Comparison of ENCODE assay signal across 24 cellular contexts in the genomic region with DNA sequence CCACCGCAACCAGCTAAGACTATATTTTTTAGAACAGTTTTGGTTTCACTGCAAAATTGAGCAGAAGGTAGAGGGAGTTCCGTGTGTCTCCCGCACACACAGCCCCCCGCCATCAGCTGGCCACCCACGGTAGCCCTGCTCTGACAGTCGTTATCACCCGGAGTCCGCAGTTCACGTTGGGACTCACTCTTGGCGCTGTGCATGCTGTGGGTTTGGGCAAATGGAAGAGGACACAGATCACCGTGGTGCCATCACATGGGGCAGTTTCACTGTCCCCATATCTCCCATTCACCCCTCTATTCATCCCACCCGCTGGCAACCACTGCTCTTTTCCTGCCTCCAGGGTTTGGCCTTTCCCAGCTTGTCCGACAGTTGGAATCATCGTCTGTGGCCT. TPM values are rescaled to one million over a fixed set of nuclear protein-coding genes. Genes with fewer than 3 reads are reported as not detected.
DNase-seq lines count a peak whose midpoint lies in the region; ATAC-seq and TF ChIP-seq lines count a peak whose summit lies in the region.
"Had no signal": no experiment of that assay in that cellular context is flagged by ENCODE, and none has a peak within 500 bp of the region (broad histone marks: within the 10 kb centered on the region; RNA-seq: fewer than 3 reads in every experiment).

No MANE protein-coding gene starts in this region.

- H3F3A ChIP-seq in GM23338 (replicated peaks; ENCODE audit: low read depth): 0 out of 2 replicates have a peak, but pooled peaks cover 11% of the 10 kb centered on the region

- peaks cover 40% of the 10 kb centered on the region for H3K4me1 Mint-ChIP-seq in GM23338
- H3K4me1 Mint-ChIP-seq: activated naive CD8-positive, alpha-beta T cell treated with anti-CD3 and anti-CD28 coated beads, Interleukin-2, amount 50 U/mL, for 24 hours; stimulated activated naive B cell treated with anti-CD40 and anti-IgM and Interleukin-4, amounts not matched to agents 10 μg/mL and 1 μg/mL and 100 μg/mL, for 72 hours had no signal

- WGBS in liver: 51% methylated on average over 14 of the region's 14 CpGs
- 68 to 77% methylated on average over 14 of the region's 14 CpGs for WGBS in lower leg skin, 2 donors

- peaks cover 24% of the 10 kb centered on the region for H3K4me1 ChIP-seq in GM23338 (ENCODE audit: insufficient read depth)
- peaks cover 15 to 35% (median 29%) of the 10 kb centered on the region in 4 donors for H3K4me1 ChIP-seq in liver (ENCODE audit: control insufficient read depth in 4 of 4, insufficient read depth in 4 of 4, low read length in 3 of 4)
- H3K4me1 ChIP-seq in skeletal muscle satellite cell (ENCODE audit: control insufficient read depth, insufficient read depth, low read length): peaks cover 24% of the 10 kb centered on the region
- peaks cover 3% of the 10 kb centered on the region for H3K4me1 ChIP-seq in foreskin keratinocyte
- H3K4me1 ChIP-seq: body of pancreas, testis had no signal

- H3K27me3 ChIP-seq in GM23338 (ENCODE audit: insufficient read depth) (no peaks in the 10 kb centered on the region), liver (ENCODE audit: control insufficient read depth in 4 of 4, insufficient read depth in 4 of 4, low read length in 3 of 4) (no peaks in the 10 kb centered on the region), skeletal muscle satellite cell (ENCODE audit: control insufficient read depth, insufficient read depth, low read length) (no peaks in the 10 kb centered on the region), foreskin keratinocyte (no peaks in the 10 kb centered on the region)
- H3K27me3 ChIP-seq: body of pancreas, testis had no signal

- no peaks in the 10 kb centered on the region; the same call in 2 of the 3 replicates for H3K9me3 Mint-ChIP-seq in GM23338
- H3K9me3 Mint-ChIP-seq: activated naive CD8-positive, alpha-beta T cell treated with anti-CD3 and anti-CD28 coated beads, Interleukin-2, amount 50 U/mL, for 24 hours; activated T-helper 2 cell treated with anti-CD3 and anti-CD28 coated beads, Interferon-gamma antibody, Interleukin-2, Interleukin-4, amounts not matched to agents 10 μg/mL and 5 μg/mL and 100 μg/mL, durations not matched to agents 14 hours and 24 hours and 36 hours; CD8-positive, alpha-beta memory T cell; natural killer cell; stimulated activated naive B cell treated with anti-CD40 and anti-IgM and Interleukin-4, amounts not matched to agents 10 μg/mL and 1 μg/mL and 100 μg/mL, for 72 hours; WTC11 had no signal

- H3K27me3 Mint-ChIP-seq in GM23338 (ENCODE audit: insufficient read depth, low read depth, poor library complexity): peaks cover 32% of the 10 kb centered on the region
- H3K27me3 Mint-ChIP-seq: activated naive CD8-positive, alpha-beta T cell treated with anti-CD3 and anti-CD28 coated beads, Interleukin-2, amount 50 U/mL, for 24 hours had no signal

- TF ChIP-seq POLR2A in lower leg skin (IDR thresholded peaks at IDR 0.05): no peak
- no peak for TF ChIP-seq POLR2A in GM18505 (IDR thresholded peaks at IDR 0.05; ENCODE audit: borderline replicate concordance, extremely low read depth, insufficient read depth, insufficient read length)

- H3K36me3 ChIP-seq in GM23338 (ENCODE audit: insufficient read depth): no peaks in the 10 kb centered on the region
- no peaks in the 10 kb centered on the region for H3K36me3 ChIP-seq in liver (ENCODE audit: control insufficient read depth in 4 of 4, insufficient read depth in 3 of 4, low read depth in 1 of 4, low read length in 3 of 4)
- H3K36me3 ChIP-seq in skeletal muscle satellite cell (ENCODE audit: insufficient read depth, low read length): no peaks in the 10 kb centered on the region

- H3K27ac ChIP-seq in GM23338 (ENCODE audit: low read depth) (no peak overlapping the region; the same call in 1 of the 2 replicates), RWPE1 (peak overlapping the region; percentile 88), liver (ENCODE audit: low read depth in 1 of 2, low read length in 2 of 2) (peak overlapping the region; percentile 50 to 80), foreskin keratinocyte (no peak overlapping the region)
- H3K27ac ChIP-seq: body of pancreas, testis had no signal

- CTCF ChIA-PET in RWPE1 (lab: Yijun Ruan, JAX): interaction anchor here (0.7 kb wide), 2 partner anchors 33 to 41 kb away, joined by 3 read pairs; no protein-coding TSS in a partner anchor

- H4K20me1 ChIP-seq in GM23338 (replicated peaks; ENCODE audit: insufficient read depth): no peaks in the 10 kb centered on the region

- intact Hi-C loops in lower leg skin (cut with DNase I; ENCODE audit: low total_unique reads): no loop called here

- no peaks in the 10 kb centered on the region for H3K79me2 ChIP-seq in GM23338 (replicated peaks; ENCODE audit: insufficient read depth)

- peak overlapping the region; percentile 85; the same call in 1 of the 2 replicates for H3K27ac Mint-ChIP-seq in GM23338
- H3K27ac Mint-ChIP-seq: activated naive CD8-positive, alpha-beta T cell treated with anti-CD3 and anti-CD28 coated beads, Interleukin-2, amount 50 U/mL, for 24 hours; activated T-helper 2 cell treated with anti-CD3 and anti-CD28 coated beads, Interferon-gamma antibody, Interleukin-2, Interleukin-4, amounts not matched to agents 10 μg/mL and 5 μg/mL and 100 μg/mL, durations not matched to agents 14 hours and 24 hours and 36 hours; natural killer cell; progenitor cell of endocrine pancreas; stimulated activated naive B cell treated with anti-CD40 and anti-IgM and Interleukin-4, amounts not matched to agents 10 μg/mL and 1 μg/mL and 100 μg/mL, for 72 hours had no signal

- H3K4me3 Mint-ChIP-seq in GM23338: no peak overlapping the region
- H3K4me3 Mint-ChIP-seq: activated naive CD8-positive, alpha-beta T cell treated with anti-CD3 and anti-CD28 coated beads, Interleukin-2, amount 50 U/mL, for 24 hours; CD8-positive, alpha-beta memory T cell; natural killer cell; stimulated activated naive B cell treated with anti-CD40 and anti-IgM and Interleukin-4, amounts not matched to agents 10 μg/mL and 1 μg/mL and 100 μg/mL, for 72 hours; WTC11 had no signal

- H2AFZ ChIP-seq in GM23338: peak overlapping the region; percentile 78; the same call in 1 of the 2 replicates

- H3K4me3 ChIP-seq in GM23338 (no peak overlapping the region), liver (ENCODE audit: low read depth in 1 of 3, low read length in 3 of 3) (no peak overlapping the region), skeletal muscle satellite cell (ENCODE audit: low read length) (no peak overlapping the region), lower leg skin (ENCODE audit: low read depth, poor library complexity, severe bottlenecking) (no peak overlapping the region)
- H3K4me3 ChIP-seq: body of pancreas, testis had no signal

- DNase-seq in GM23338 (ENCODE audit: low spot score) (no peak), RWPE1 (ENCODE audit: low spot score) (no peak), lower leg skin (ENCODE audit: low spot score in 2 of 2) (no peak), foreskin keratinocyte (no peak)
- no peak for DNase-seq in activated naive CD4-positive, alpha-beta T cell treated with Interleukin-2 at 50 U/mL for 16 hours
- DNase-seq: activated CD4-positive, alpha-beta T cell treated with anti-CD3 and anti-CD28 coated beads, Interleukin-2, amount 50 U/mL, for 4 hours; activated CD8-positive, alpha-beta memory T cell treated with anti-CD3 and anti-CD28 coated beads, Interleukin-2, amount 50 U/mL, for 4 hours; activated naive CD8-positive, alpha-beta T cell treated with anti-CD3 and anti-CD28 coated beads, Interleukin-2, amount 50 U/mL, for 24 hours; body of pancreas; CD8-positive, alpha-beta memory T cell; left cardiac atrium; natural killer cell; NCI-H1417; NCI-H510A; stimulated activated CD4-positive, alpha-beta T cell treated with anti-CD3 and anti-CD28 coated beads, Interleukin-2, amount 100 ng/mL, for 48 hours; stimulated activated naive B cell treated with anti-CD40 and anti-IgM and Interleukin-4, amounts not matched to agents 10 μg/mL and 1 μg/mL and 100 μg/mL, for 72 hours; T-helper 9 cell; testis had no signal

- H3K9me3 ChIP-seq in liver (ENCODE audit: control insufficient read depth in 4 of 4, low read length in 3 of 4) (no peaks in the 10 kb centered on the region), skeletal muscle satellite cell (replicated peaks; ENCODE audit: low read length) (no peaks in the 10 kb centered on the region)
- H3K9me3 ChIP-seq: body of pancreas, testis had no signal

- ATAC-seq in GM23338 (no peak), GM18505 (IDR thresholded peaks at IDR 0.05; ENCODE audit: unreplicated experiment) (no peak), foreskin keratinocyte (no peak)
- ATAC-seq: activated naive CD8-positive, alpha-beta T cell treated with anti-CD3 and anti-CD28 coated beads, Interleukin-2, amount 50 U/mL, for 24 hours; body of pancreas; left cardiac atrium; natural killer cell; stimulated activated naive B cell treated with anti-CD40 and anti-IgM and Interleukin-4, amounts not matched to agents 10 μg/mL and 1 μg/mL and 100 μg/mL, for 72 hours; WTC11 had no signal

- H3K36me3 Mint-ChIP-seq in GM23338 (ENCODE audit: low read depth): peaks cover 4% of the 10 kb centered on the region; the same call in 1 of the 3 replicates
- H3K36me3 Mint-ChIP-seq: CD8-positive, alpha-beta memory T cell; natural killer cell; WTC11 had no signal

- no peak for TF ChIP-seq RAD21 in liver (IDR thresholded peaks at IDR 0.05)

- peak overlapping the region; percentile 38; the same call in 1 of the 2 replicates for H3K4me2 ChIP-seq in GM23338
- H3K4me2 ChIP-seq in skeletal muscle satellite cell (ENCODE audit: low read length): peak overlapping the region; percentile 26

- TF ChIP-seq CTCF in GM23338 (conservative IDR thresholded peaks at IDR 0.05; ENCODE audit: low read depth in 2 of 2) (no peak), RWPE1 (conservative IDR thresholded peaks at IDR 0.05; ENCODE audit: low read depth) (no peak), liver (IDR thresholded peaks at IDR 0.05; ENCODE audit: low read depth, low read length, missing input control) (no peak), lower leg skin (IDR thresholded peaks at IDR 0.05) (no peak), foreskin keratinocyte (conservative IDR thresholded peaks at IDR 0.05) (no peak)

- no peaks in the 10 kb centered on the region for H3K9me2 ChIP-seq in GM23338 (ENCODE audit: insufficient read depth)

- H3K9ac ChIP-seq in liver (ENCODE audit: low read depth in 1 of 2, low read length in 2 of 2) (no peak overlapping the region), skeletal muscle satellite cell (ENCODE audit: low read depth, low read length) (no peak overlapping the region)

- POLR2A ChIA-PET in RWPE1 (lab: Yijun Ruan, JAX; ENCODE audit: low non-redundant PET): no interaction called here

RNA-seq across cellular contexts. Expression of a gene that starts 31.8 kb away (rescaled TPM):
- total RNA-seq in GM23338 (2014; rRNA removed; shearing (Covaris generic)): 26.2 and 33.8 TPM in 2 replicates
- 8.4 and 9.3 TPM in 2 replicates for polyA plus RNA-seq in GM23338 (2016; fragmentation: Nextera tagmentation; extraction: Ambion mirVana)
- 10 to 100 TPM; 14.1 to 41.7 TPM for total RNA-seq in liver
- 10 to 100 TPM; 12.5 to 16.1 TPM for polyA plus RNA-seq in liver
- 4.6 and 4.8 TPM in 2 replicates for total RNA-seq in skeletal muscle satellite cell (2012; rRNA removed)
- total RNA-seq in lower leg skin: 100 to 1,000 TPM in 1 of 4 donors, 10 to 100 TPM in 3; 42.8 to 117 (median 46.1) TPM
- total RNA-seq in foreskin keratinocyte: 5.4 and 7.0 TPM in 2 replicates
- 4.5 and 6.0 TPM in 2 replicates for polyA plus RNA-seq in foreskin keratinocyte

RNA-seq across cellular contexts. Expression of a gene that starts 34.4 kb away (rescaled TPM):
- total RNA-seq in GM23338 (2014; rRNA removed; shearing (Covaris generic)): 26.8 and 48.5 TPM in 2 replicates
- polyA plus RNA-seq in GM23338 (2016; fragmentation: Nextera tagmentation; extraction: Ambion mirVana) (10.4 and 16.9 TPM in 2 replicates), liver (under 1 TPM in 1 of 2 donors, not detected in 1; 0.24 TPM), foreskin keratinocyte (25.1 and 50.0 TPM in 2 replicates)
- total RNA-seq in liver (under 1 TPM; 0.17 to 0.37 TPM), lower leg skin (10 to 100 TPM in 1 of 4 donors, 1 to 10 TPM in 3; 5.4 to 11.6 (median 5.7) TPM), foreskin keratinocyte (20.1 and 39.2 TPM in 2 replicates)
- total RNA-seq in skeletal muscle satellite cell (2012; rRNA removed): 13.3 and 18.8 TPM in 2 replicates
- polyA plus RNA-seq: CD8-positive, alpha-beta memory T cell had no signal

Comparison
In these comparisons a context has a peak if more than half of its experiments do, and no peak if none do; other contexts are left out.
1. H3K27ac ChIP-seq: peak in RWPE1 (single experiment) and liver (2 of 2); none in GM23338 (single experiment) and foreskin keratinocyte (single experiment).
2. RNA of a gene that starts 34.4 kb away (total RNA-seq): 26.8 to 48.5 TPM in GM23338, 20.1 to 39.2 TPM in foreskin keratinocyte and 5.4 to 11.6 TPM in lower leg skin; 0.17 to 0.37 TPM in liver; every median in the first group is over 4 times any median in the second.